Comparison of ENCODE assay signal across 14 cellular contexts in genomic region chr3:171542976-171543375, GRCh38.
"Had no signal": no experiment of that assay in that cellular context is flagged by ENCODE, and none has a peak within 500 bp of the region (broad histone marks: within the 10 kb centered on the region; RNA-seq: fewer than 3 reads in every experiment).

No MANE protein-coding gene starts in this region.

- H3K4me3 ChIP-seq: thyroid gland had no signal

- H3K27me3 ChIP-seq: foreskin keratinocyte, thyroid gland had no signal

- H3K9me3 ChIP-seq: thyroid gland had no signal

- H3K36me3 ChIP-seq: thyroid gland had no signal

- H3K4me1 ChIP-seq: foreskin keratinocyte, thyroid gland had no signal

- DNase-seq: activated B cell treated with CpG ODN at 0.5 μM for 24 hours; activated CD4-positive, alpha-beta memory T cell treated with anti-CD3 and anti-CD28 coated beads for 36 hours; activated CD4-positive, alpha-beta T cell treated with anti-CD3 and anti-CD28 coated beads for 4 hours; activated naive CD4-positive, alpha-beta T cell; activated naive CD8-positive, alpha-beta T cell treated with anti-CD3 and anti-CD28 coated beads for 36 hours; activated T-cell treated with anti-CD3 and anti-CD28 coated beads for 4 hours; amniotic stem cell; effector memory CD8-positive, alpha-beta T cell; foreskin keratinocyte; glutamatergic neuron; stimulated activated CD4-positive, alpha-beta T cell treated with anti-CD3 and anti-CD28 coated beads, Interleukin-1b, Interleukin-23, amount 100 ng/mL, for 48 hours; stimulated activated naive CD4-positive, alpha-beta T cell treated with Interleukin-2 at 50 U/mL for 16 hours; thyroid gland had no signal

- ATAC-seq: activated T-helper 17 cell treated with anti-CD3 and anti-CD28 coated beads, Interleukin-2, amount 50 U/mL, for 72 hours; effector memory CD8-positive, alpha-beta T cell; foreskin keratinocyte had no signal
